1 cellular context compared by ENCODE assay signal in the genomic region with DNA sequence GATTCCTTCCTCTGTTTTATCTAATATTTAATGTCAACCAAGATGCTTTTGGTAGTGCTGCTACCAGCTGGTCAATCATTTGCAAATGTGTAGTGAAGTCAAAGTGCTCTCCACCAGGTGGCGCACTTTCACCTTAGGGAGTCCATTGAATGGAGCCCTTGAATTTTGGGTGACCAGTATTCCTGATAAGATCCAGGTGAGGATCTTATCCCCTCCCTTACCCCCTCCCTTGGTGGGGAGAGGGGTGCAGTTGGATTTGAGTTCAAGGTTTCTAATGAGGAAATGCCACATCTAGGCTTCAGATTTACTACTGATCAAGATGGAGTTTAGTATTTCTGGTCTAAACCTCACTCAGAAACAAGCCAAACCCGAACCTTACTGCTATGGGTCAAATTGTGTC.
A peak's percentile ranks its signal among the peaks of the same experiment; 100 is the strongest.
TF ChIP-seq lines count a peak whose summit lies in the region.

No MANE protein-coding gene starts in this region.

TF ChIP-seq in HepG2, 621 proteins besides CTCF, POLR2A, EP300 and RAD21 (continued from another document and continues in another):
- TF ChIP-seq, protein P1, sequence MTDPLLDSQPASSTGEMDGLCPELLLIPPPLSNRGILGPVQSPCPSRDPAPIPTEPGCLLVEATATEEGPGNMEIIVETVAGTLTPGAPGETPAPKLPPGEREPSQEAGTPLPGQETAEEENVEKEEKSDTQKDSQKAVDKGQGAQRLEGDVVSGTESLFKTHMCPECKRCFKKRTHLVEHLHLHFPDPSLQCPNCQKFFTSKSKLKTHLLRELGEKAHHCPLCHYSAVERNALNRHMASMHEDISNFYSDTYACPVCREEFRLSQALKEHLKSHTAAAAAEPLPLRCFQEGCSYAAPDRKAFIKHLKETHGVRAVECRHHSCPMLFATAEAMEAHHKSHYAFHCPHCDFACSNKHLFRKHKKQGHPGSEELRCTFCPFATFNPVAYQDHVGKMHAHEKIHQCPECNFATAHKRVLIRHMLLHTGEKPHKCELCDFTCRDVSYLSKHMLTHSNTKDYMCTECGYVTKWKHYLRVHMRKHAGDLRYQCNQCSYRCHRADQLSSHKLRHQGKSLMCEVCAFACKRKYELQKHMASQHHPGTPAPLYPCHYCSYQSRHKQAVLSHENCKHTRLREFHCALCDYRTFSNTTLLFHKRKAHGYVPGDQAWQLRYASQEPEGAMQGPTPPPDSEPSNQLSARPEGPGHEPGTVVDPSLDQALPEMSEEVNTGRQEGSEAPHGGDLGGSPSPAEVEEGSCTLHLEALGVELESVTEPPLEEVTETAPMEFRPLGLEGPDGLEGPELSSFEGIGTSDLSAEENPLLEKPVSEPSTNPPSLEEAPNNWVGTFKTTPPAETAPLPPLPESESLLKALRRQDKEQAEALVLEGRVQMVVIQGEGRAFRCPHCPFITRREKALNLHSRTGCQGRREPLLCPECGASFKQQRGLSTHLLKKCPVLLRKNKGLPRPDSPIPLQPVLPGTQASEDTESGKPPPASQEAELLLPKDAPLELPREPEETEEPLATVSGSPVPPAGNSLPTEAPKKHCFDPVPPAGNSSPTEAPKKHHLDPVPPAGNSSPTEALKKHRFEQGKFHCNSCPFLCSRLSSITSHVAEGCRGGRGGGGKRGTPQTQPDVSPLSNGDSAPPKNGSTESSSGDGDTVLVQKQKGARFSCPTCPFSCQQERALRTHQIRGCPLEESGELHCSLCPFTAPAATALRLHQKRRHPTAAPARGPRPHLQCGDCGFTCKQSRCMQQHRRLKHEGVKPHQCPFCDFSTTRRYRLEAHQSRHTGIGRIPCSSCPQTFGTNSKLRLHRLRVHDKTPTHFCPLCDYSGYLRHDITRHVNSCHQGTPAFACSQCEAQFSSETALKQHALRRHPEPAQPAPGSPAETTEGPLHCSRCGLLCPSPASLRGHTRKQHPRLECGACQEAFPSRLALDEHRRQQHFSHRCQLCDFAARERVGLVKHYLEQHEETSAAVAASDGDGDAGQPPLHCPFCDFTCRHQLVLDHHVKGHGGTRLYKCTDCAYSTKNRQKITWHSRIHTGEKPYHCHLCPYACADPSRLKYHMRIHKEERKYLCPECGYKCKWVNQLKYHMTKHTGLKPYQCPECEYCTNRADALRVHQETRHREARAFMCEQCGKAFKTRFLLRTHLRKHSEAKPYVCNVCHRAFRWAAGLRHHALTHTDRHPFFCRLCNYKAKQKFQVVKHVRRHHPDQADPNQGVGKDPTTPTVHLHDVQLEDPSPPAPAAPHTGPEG (CRISPR knock-in tag; IDR thresholded peaks at IDR 0.05): no peak
- no peak for TF ChIP-seq CREB1 (IDR thresholded peaks at IDR 0.05)
- no peak for TF ChIP-seq CREB1 (CRISPR knock-in tag; IDR thresholded peaks at IDR 0.05)
- TF ChIP-seq FIP1L1 (IDR thresholded peaks at IDR 0.05; ENCODE audit: borderline replicate concordance, insufficient read depth, low read depth, low read length): no peak
- TF ChIP-seq SNAI1 (CRISPR knock-in tag; IDR thresholded peaks at IDR 0.05; ENCODE audit: borderline replicate concordance): no peak
- TF ChIP-seq ZNF75D (CRISPR knock-in tag; IDR thresholded peaks at IDR 0.05; ENCODE audit: borderline replicate concordance): no peak
- TF ChIP-seq, protein P2, sequence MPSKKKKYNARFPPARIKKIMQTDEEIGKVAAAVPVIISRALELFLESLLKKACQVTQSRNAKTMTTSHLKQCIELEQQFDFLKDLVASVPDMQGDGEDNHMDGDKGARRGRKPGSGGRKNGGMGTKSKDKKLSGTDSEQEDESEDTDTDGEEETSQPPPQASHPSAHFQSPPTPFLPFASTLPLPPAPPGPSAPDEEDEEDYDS (CRISPR knock-in tag; IDR thresholded peaks at IDR 0.05): peak; percentile 39; the same call in 1 of the 2 replicates
- TF ChIP-seq JDP2 (CRISPR knock-in tag; IDR thresholded peaks at IDR 0.05; ENCODE audit: borderline replicate concordance): no peak
- TF ChIP-seq ARID2 (CRISPR knock-in tag; IDR thresholded peaks at IDR 0.05; ENCODE audit: borderline replicate concordance): 0 out of 2 replicates have a peak, but pooled peaks have one; percentile 12
- TF ChIP-seq ATRX (CRISPR knock-in tag; IDR thresholded peaks at IDR 0.05; ENCODE audit: borderline replicate concordance): no peak
- peak; percentile 38; the same call in 1 of the 2 replicates for TF ChIP-seq RXRB (CRISPR knock-in tag; IDR thresholded peaks at IDR 0.05; ENCODE audit: borderline replicate concordance)
- 0 out of 2 replicates have a peak, but pooled peaks have one; percentile 15 for TF ChIP-seq ZNF644 (CRISPR knock-in tag; IDR thresholded peaks at IDR 0.05; ENCODE audit: low read depth)
- no peak for TF ChIP-seq SAP130 (CRISPR knock-in tag; IDR thresholded peaks at IDR 0.05; ENCODE audit: low read depth)
- 0 out of 2 replicates have a peak, but pooled peaks have one; percentile 28 for TF ChIP-seq PATZ1 (CRISPR knock-in tag; IDR thresholded peaks at IDR 0.05)
- no peak for TF ChIP-seq ZBTB26 (CRISPR knock-in tag; IDR thresholded peaks at IDR 0.05; ENCODE audit: borderline replicate concordance)
- no peak for TF ChIP-seq ZSCAN12 (CRISPR knock-in tag; IDR thresholded peaks at IDR 0.05)
- TF ChIP-seq NR2F1 (CRISPR knock-in tag; IDR thresholded peaks at IDR 0.05): no peak
- TF ChIP-seq TFDP2 (CRISPR knock-in tag; IDR thresholded peaks at IDR 0.05): no peak
- TF ChIP-seq, protein P3, sequence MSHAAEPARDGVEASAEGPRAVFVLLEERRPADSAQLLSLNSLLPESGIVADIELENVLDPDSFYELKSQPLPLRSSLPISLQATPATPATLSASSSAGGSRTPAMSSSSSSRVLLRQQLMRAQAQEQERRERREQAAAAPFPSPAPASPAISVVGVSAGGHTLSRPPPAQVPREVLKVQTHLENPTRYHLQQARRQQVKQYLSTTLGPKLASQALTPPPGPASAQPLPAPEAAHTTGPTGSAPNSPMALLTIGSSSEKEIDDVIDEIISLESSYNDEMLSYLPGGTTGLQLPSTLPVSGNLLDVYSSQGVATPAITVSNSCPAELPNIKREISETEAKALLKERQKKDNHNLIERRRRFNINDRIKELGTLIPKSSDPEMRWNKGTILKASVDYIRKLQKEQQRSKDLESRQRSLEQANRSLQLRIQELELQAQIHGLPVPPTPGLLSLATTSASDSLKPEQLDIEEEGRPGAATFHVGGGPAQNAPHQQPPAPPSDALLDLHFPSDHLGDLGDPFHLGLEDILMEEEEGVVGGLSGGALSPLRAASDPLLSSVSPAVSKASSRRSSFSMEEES (CRISPR knock-in tag; IDR thresholded peaks at IDR 0.05): 0 out of 2 replicates have a peak, but pooled peaks have one; percentile 42
- TF ChIP-seq ZNF558 (CRISPR knock-in tag; IDR thresholded peaks at IDR 0.05; ENCODE audit: borderline replicate concordance): no peak
- no peak for TF ChIP-seq NR2F6 (IDR thresholded peaks at IDR 0.05)
- TF ChIP-seq NR2F6 (CRISPR knock-in tag; IDR thresholded peaks at IDR 0.05): peak; percentile 30; the same call in 1 of the 2 replicates
- no peak for TF ChIP-seq ZMAT3 (CRISPR knock-in tag; conservative IDR thresholded peaks at IDR 0.05)
- TF ChIP-seq, protein P4, sequence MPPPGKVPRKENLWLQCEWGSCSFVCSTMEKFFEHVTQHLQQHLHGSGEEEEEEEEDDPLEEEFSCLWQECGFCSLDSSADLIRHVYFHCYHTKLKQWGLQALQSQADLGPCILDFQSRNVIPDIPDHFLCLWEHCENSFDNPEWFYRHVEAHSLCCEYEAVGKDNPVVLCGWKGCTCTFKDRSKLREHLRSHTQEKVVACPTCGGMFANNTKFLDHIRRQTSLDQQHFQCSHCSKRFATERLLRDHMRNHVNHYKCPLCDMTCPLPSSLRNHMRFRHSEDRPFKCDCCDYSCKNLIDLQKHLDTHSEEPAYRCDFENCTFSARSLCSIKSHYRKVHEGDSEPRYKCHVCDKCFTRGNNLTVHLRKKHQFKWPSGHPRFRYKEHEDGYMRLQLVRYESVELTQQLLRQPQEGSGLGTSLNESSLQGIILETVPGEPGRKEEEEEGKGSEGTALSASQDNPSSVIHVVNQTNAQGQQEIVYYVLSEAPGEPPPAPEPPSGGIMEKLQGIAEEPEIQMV (CRISPR knock-in tag; IDR thresholded peaks at IDR 0.05; ENCODE audit: low read depth): no peak
- TF ChIP-seq NFKBIZ (CRISPR knock-in tag; IDR thresholded peaks at IDR 0.05): peak; percentile 74
- no peak for TF ChIP-seq RNF219 (CRISPR knock-in tag; IDR thresholded peaks at IDR 0.05)
- TF ChIP-seq KLF16 (CRISPR knock-in tag; IDR thresholded peaks at IDR 0.05): peak in 1 of 2 experiments; percentile 76; a peak in 1 of 4 replicates
- TF ChIP-seq KDM4B (CRISPR knock-in tag; IDR thresholded peaks at IDR 0.05): 0 out of 2 replicates have a peak, but pooled peaks have one; percentile 39
- no peak for TF ChIP-seq ZNF282 (IDR thresholded peaks at IDR 0.05; ENCODE audit: partially characterized antibody)
- peak; percentile 45; the same call in 1 of the 2 replicates for TF ChIP-seq HOMEZ (CRISPR knock-in tag; IDR thresholded peaks at IDR 0.05; ENCODE audit: low read depth)
- TF ChIP-seq HMGXB4 (CRISPR knock-in tag; IDR thresholded peaks at IDR 0.05; ENCODE audit: borderline replicate concordance in 1 of 2, low read depth in 1 of 2): 0 out of 4 replicates have a peak, but pooled peaks of 1 of the 2 experiments have one; percentile 48
- no peak for TF ChIP-seq ATF1 (CRISPR knock-in tag; IDR thresholded peaks at IDR 0.05)
- TF ChIP-seq ZNF496 (CRISPR knock-in tag; IDR thresholded peaks at IDR 0.05; ENCODE audit: insufficient replicate concordance): no peak
- peak; percentile 63; the same call in 1 of the 2 replicates for TF ChIP-seq SMAD3 (CRISPR knock-in tag; IDR thresholded peaks at IDR 0.05)
